In genomic region chr20:34923414-34923813, GRCh38 we compare ENCODE assay signal across 1 cellular context.
TF ChIP-seq lines count a peak whose summit lies in the region.

No MANE protein-coding gene starts in this region.

TF ChIP-seq in IMR-90, 13 proteins besides CTCF, POLR2A, EP300 and RAD21:
- TF ChIP-seq NFE2L2 (IDR thresholded peaks at IDR 0.05; ENCODE audit: low read depth, low read length), result no peak
- TF ChIP-seq BHLHE40 (IDR thresholded peaks at IDR 0.05; ENCODE audit: low read depth, low read length), result no peak
- no peak for TF ChIP-seq RCOR1 (IDR thresholded peaks at IDR 0.05; ENCODE audit: insufficient replicate concordance, low read length)
TF ChIP-seq in IMR-90: peak in this region for 0.
